In the genomic region with DNA sequence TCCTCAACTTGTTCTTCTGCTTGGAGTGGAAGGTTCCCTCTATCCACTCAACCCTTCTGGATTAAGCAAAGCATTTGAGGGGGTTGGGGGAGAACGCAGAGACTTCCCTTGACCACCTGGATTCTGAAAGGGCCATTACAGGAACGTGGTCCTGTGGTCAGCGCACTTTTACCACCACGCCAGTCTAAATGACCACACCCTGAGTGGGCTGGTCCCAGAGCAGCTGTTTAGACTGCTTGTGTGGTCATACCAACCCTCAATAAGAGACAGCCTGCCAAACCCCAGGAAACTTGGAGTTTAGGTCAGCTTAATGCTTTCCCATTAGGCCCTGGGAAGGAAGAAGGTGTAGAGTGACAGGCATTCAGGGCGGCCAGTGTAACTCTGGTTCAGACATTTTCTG, we compare ENCODE assay signal across 16 cellular contexts.
A peak's percentile ranks its signal among the peaks of the same experiment; 100 is the strongest.
DNase-seq lines count a peak whose midpoint lies in the region; ATAC-seq and TF ChIP-seq lines count a peak whose summit lies in the region.
"Had no signal": no experiment of that assay in that cellular context is flagged by ENCODE, and none has a peak within 500 bp of the region (broad histone marks: within the 10 kb centered on the region; RNA-seq: fewer than 3 reads in every experiment).

No MANE protein-coding gene starts in this region.

- no peaks in the 10 kb centered on the region for H3K27me3 Mint-ChIP-seq in activated T-cell treated with anti-CD3 and anti-CD28 coated beads, Interleukin-2, amount 50 U/mL, for 4 hours (ENCODE audit: low read depth)
- H3K27me3 Mint-ChIP-seq: activated B cell treated with CpG ODN at 0.5 μM for 24 hours had no signal

- DNase-seq in H4 (ENCODE audit: low spot score) (peak; percentile 74), RPMI7951 (ENCODE audit: low read depth) (peak; percentile 70), fibroblast of villous mesenchyme (ENCODE audit: low read depth) (peak; percentile 38), skeletal muscle cell (ENCODE audit: low read depth) (peak; percentile 60), GOT3 (lab: John Stamatoyannopoulos, UW) (no peak)
- no peak for DNase-seq in activated T-cell treated with anti-CD3 and anti-CD28 coated beads, Interleukin-2, amount 50 U/mL, for 4 hours
- DNase-seq in stimulated activated CD4-positive, alpha-beta T cell treated with anti-CD3 and anti-CD28 coated beads, Interleukin-2, amount 100 ng/mL, for 48 hours: no peak
- DNase-seq: activated B cell treated with CpG ODN at 0.5 μM for 24 hours; adrenal gland; GF-D8; NCI-H1092 treated with DMSO at 0.1 percent for 48 hours; stimulated activated CD4-positive, alpha-beta T cell treated with anti-CD3 and anti-CD28 coated beads, Interleukin-1b, Interleukin-23, amount 100 ng/mL, for 48 hours; T-helper 1 cell had no signal

- no peaks in the 10 kb centered on the region for H3K36me3 Mint-ChIP-seq in activated T-cell treated with anti-CD3 and anti-CD28 coated beads, Interleukin-2, amount 50 U/mL, for 4 hours (ENCODE audit: insufficient read depth)

- peaks cover 10% of the 10 kb centered on the region for H3K4me1 Mint-ChIP-seq in activated T-cell treated with anti-CD3 and anti-CD28 coated beads, Interleukin-2, amount 50 U/mL, for 4 hours (ENCODE audit: low read depth)

- no peak overlapping the region for H3K4me3 ChIP-seq in fibroblast of villous mesenchyme (ENCODE audit: low read depth, low read length)
- H3K4me3 ChIP-seq in skeletal muscle cell (ENCODE audit: low read depth, low read length): no peak overlapping the region
- H3K4me3 ChIP-seq: adrenal gland, lung, suprapubic skin had no signal

- no peak for TF ChIP-seq CTCF in fibroblast of villous mesenchyme (IDR thresholded peaks at IDR 0.05; ENCODE audit: insufficient read depth, low read depth, low read length)

- no peak overlapping the region for H3K4me3 Mint-ChIP-seq in activated T-cell treated with anti-CD3 and anti-CD28 coated beads, Interleukin-2, amount 50 U/mL, for 4 hours
- H3K4me3 Mint-ChIP-seq: activated B cell treated with CpG ODN at 0.5 μM for 24 hours; natural killer cell treated with Interleukin-12 subunit alpha and Interleukin-12 subunit beta and Interleukin-15 and Interleukin-18, amount 100 ng/mL, for 72 hours had no signal

- ATAC-seq in activated T-cell treated with anti-CD3 and anti-CD28 coated beads, Interleukin-2, amount 50 U/mL, for 4 hours: no peak
- ATAC-seq: natural killer cell treated with Interleukin-12 subunit alpha and Interleukin-12 subunit beta and Interleukin-15 and Interleukin-18, amount 100 ng/mL, for 72 hours had no signal

- peaks cover 11% of the 10 kb centered on the region for H3K9me3 Mint-ChIP-seq in activated T-cell treated with anti-CD3 and anti-CD28 coated beads, Interleukin-2, amount 50 U/mL, for 4 hours

Comparison
In these comparisons a context has a peak if more than half of its experiments do, and no peak if none do; other contexts are left out.
1. DNase-seq: peak in H4 (single experiment), RPMI7951 (single experiment), fibroblast of villous mesenchyme (single experiment) and skeletal muscle cell (single experiment); none in activated T-cell treated with anti-CD3 and anti-CD28 coated beads, Interleukin-2, amount 50 U/mL, for 4 hours (single experiment), stimulated activated CD4-positive, alpha-beta T cell treated with anti-CD3 and anti-CD28 coated beads, Interleukin-2, amount 100 ng/mL, for 48 hours (0 of 2) and GOT3 (single experiment).